In genomic region chr3:194315088-194315964, GRCh38 we compare ENCODE assay signal across 8 cellular contexts. TPM values are rescaled to one million over a fixed set of nuclear protein-coding genes. Genes with fewer than 3 reads are reported as not detected.
DNase-seq lines count a peak whose midpoint lies in the region; ATAC-seq and TF ChIP-seq lines count a peak whose summit lies in the region.

No MANE protein-coding gene starts in this region.

- peaks cover 11% of the 10 kb centered on the region for H3K4me1 Mint-ChIP-seq in chondrocyte (ENCODE audit: low read depth)

- DNase-seq in AG09319 (ENCODE audit: extremely low read depth, low read depth) (peak; percentile 39), NCI-H2196 treated with DMSO at 0.1 percent for 48 hours (lab: John Stamatoyannopoulos, UW; ENCODE audit: unreplicated experiment) (peak; percentile 98), chondrocyte (ENCODE audit: low spot score) (no peak), left colon (peak; percentile 69 to 85)
- DNase-seq in activated CD4-positive, alpha-beta T cell treated with anti-CD3 and anti-CD28 coated beads for 1 hour, result peak; percentile 75
- DNase-seq in stimulated activated CD4-positive, alpha-beta T cell treated with anti-CD3 and anti-CD28 coated beads, Interleukin-1b, Interleukin-23, amount 100 ng/mL, for 24 hours (ENCODE audit: low read depth in 4 of 4, low spot score in 1 of 4), result peak; percentile 65 to 75 (median 73)

- TF ChIP-seq CTCF in AG09319 (IDR thresholded peaks at IDR 0.05; ENCODE audit: low read depth, low read length) (peak; percentile 77), chondrocyte (IDR thresholded peaks at IDR 0.05) (peak; percentile 99)

- H3K27me3 Mint-ChIP-seq in chondrocyte (ENCODE audit: low read depth), result peaks cover 56% of the 10 kb centered on the region

- H3K4me3 Mint-ChIP-seq in chondrocyte (ENCODE audit: unreplicated experiment), result peak overlapping the region; percentile 73

- intact Hi-C loops in left colon (cut with DNase I, micrococcal nuclease), result loop anchor here (5.0 to 10.0 kb wide), 3 partner anchors 181 to 648 kb away; partner anchors contain the start of gene HES1 (in 1 of the 2)

- peak; percentile 84 for ATAC-seq in GM18907 (IDR thresholded peaks at IDR 0.05; ENCODE audit: unreplicated experiment)
- ATAC-seq in HG03159 (IDR thresholded peaks at IDR 0.05; ENCODE audit: unreplicated experiment), result peak; percentile 80
- ATAC-seq in left colon, result peak; percentile 85

- H3K27ac Mint-ChIP-seq in chondrocyte (ENCODE audit: unreplicated experiment), result no peak overlapping the region

- H3K9me3 Mint-ChIP-seq in chondrocyte (ENCODE audit: low read depth), result peaks cover 14% of the 10 kb centered on the region

- peaks cover 5% of the 10 kb centered on the region for H3K36me3 Mint-ChIP-seq in chondrocyte (ENCODE audit: low read depth)

RNA-seq across cellular contexts. Expression of gene CPN2, which starts 35.8 kb away (rescaled TPM):
- not detected in 3 replicates for total RNA-seq in chondrocyte
- total RNA-seq in left colon, result not detected

RNA-seq across cellular contexts. Expression of gene LRRC15, which starts 54.2 kb away (rescaled TPM):
- 0.18 to 1.7 TPM (median 0.22 TPM) in 3 replicates for total RNA-seq in chondrocyte
- total RNA-seq in left colon, result under 1 TPM; 0.31 to 0.59 TPM
